ENCODE assay signal across 17 cellular contexts in the genomic region with DNA sequence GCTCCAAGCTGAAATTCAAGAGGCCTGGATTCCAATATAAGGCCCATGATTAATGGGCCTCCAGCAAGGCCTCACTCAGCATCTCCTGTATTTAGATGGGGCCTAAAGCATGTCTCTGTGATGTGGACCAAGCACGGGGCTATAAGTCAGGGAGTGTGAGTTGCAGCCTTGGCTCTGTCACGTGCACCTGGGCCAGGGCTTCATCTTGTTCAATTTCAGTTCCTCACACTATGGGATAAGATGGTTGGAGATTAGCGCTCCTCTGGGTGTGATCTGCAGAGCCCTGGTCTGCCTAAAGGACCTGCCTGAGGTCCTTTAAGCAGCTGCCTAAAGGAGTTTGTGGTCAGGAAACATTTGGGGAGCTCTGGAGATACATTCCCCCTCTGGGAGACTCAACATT. TPM values are rescaled to one million over a fixed set of nuclear protein-coding genes. Genes with fewer than 3 reads are reported as not detected.
DNase-seq lines count a peak whose midpoint lies in the region; ATAC-seq, FAIRE-seq and TF ChIP-seq lines count a peak whose summit lies in the region.
"Had no signal": no experiment of that assay in that cellular context is flagged by ENCODE, and none has a peak within 500 bp of the region (broad histone marks: within the 10 kb centered on the region; RNA-seq: fewer than 3 reads in every experiment).

No MANE protein-coding gene starts in this region.

- ATAC-seq in memory B cell (ENCODE audit: low read depth) = peak; percentile 34
- ATAC-seq: A549 had no signal

- peaks cover 2% of the 10 kb centered on the region for H3K27me3 Mint-ChIP-seq in memory B cell

- H3K4me3 ChIP-seq in breast epithelium = no peak overlapping the region
- H3K4me3 ChIP-seq: A549, SJSA1 had no signal

- no peak for TF ChIP-seq CTCF in RWPE1 (conservative IDR thresholded peaks at IDR 0.05; ENCODE audit: low read depth)
- TF ChIP-seq CTCF in breast epithelium (IDR thresholded peaks at IDR 0.05) = no peak

- H3K4me1 ChIP-seq in breast epithelium = no peaks in the 10 kb centered on the region
- H3K4me1 ChIP-seq: A549 had no signal

- H3K9me3 Mint-ChIP-seq in memory B cell = no peaks in the 10 kb centered on the region
- H3K9me3 Mint-ChIP-seq: CD14-positive monocyte had no signal

- H3K27ac ChIP-seq in RWPE1 (peak overlapping the region; percentile 32), breast epithelium (no peak overlapping the region)
- H3K27ac ChIP-seq: A549, KMS-11, SJSA1 had no signal

- H3K27me3 ChIP-seq in breast epithelium = no peaks in the 10 kb centered on the region
- H3K27me3 ChIP-seq: SJSA1 had no signal

- POLR2A ChIA-PET in RWPE1 (lab: Yijun Ruan, JAX; ENCODE audit: low non-redundant PET) = no interaction called here

- peaks cover 3% of the 10 kb centered on the region for H3K36me3 Mint-ChIP-seq in memory B cell

- no peaks in the 10 kb centered on the region for H3K9me3 ChIP-seq in breast epithelium
- H3K9me3 ChIP-seq: A549, SJSA1 had no signal

- no peak for FAIRE-seq in GM12891 (lab: Jason Lieb, UNC)
- FAIRE-seq: A549, H1, HepG2 had no signal

- intact Hi-C loops in breast epithelium (cut with DNase I; ENCODE audit: low total_unique reads) = no loop called here

- CTCF ChIA-PET in RWPE1 (lab: Yijun Ruan, JAX) = interaction anchor here (0.8 to 4.0 kb wide), 7 partner anchors 10 to 139 kb away, joined by 3 to 27 read pairs (median 8); no protein-coding TSS in a partner anchor

- DNase-seq in GM12891 (ENCODE audit: insufficient read length, low spot score) (no peak), NOMO-1 (lab: John Stamatoyannopoulos, UW; ENCODE audit: unreplicated experiment in 2 of 2) (peak; percentile 71 to 91), RWPE1 (ENCODE audit: low spot score) (no peak), memory B cell (ENCODE audit: low spot score in 2 of 2) (no peak), islet precursor cell (no peak), occipital lobe (lab: John Stamatoyannopoulos, UW) (no peak), breast epithelium (ENCODE audit: low spot score in 2 of 2) (no peak)
- DNase-seq: COR-L47; NCI-H187; NCI-H69; NK-92 treated with Interleukin-12 subunit alpha and Interleukin-12 subunit beta, amount 100 ng/mL, for 24 hours had no signal

- H3K4me1 Mint-ChIP-seq in memory B cell = peaks cover 7% of the 10 kb centered on the region

- no peak overlapping the region for H3K4me3 Mint-ChIP-seq in memory B cell

- H3K36me3 ChIP-seq in breast epithelium = no peaks in the 10 kb centered on the region
- H3K36me3 ChIP-seq: SJSA1 had no signal

- H3K27ac Mint-ChIP-seq in memory B cell = no peak overlapping the region
- H3K27ac Mint-ChIP-seq: CD14-positive monocyte had no signal

- no peak for TF ChIP-seq POLR2A in GM12891 (IDR thresholded peaks at IDR 0.05; ENCODE audit: low read depth, low read length)
- no peak for TF ChIP-seq POLR2A in breast epithelium (IDR thresholded peaks at IDR 0.05)

TF ChIP-seq in GM12891, 5 proteins besides CTCF, POLR2A, EP300 and RAD21:
- TF ChIP-seq SPI1 (IDR thresholded peaks at IDR 0.05; ENCODE audit: low read depth, low read length) (peak; percentile 61), POLR2AphosphoS5 (IDR thresholded peaks at IDR 0.05; ENCODE audit: low read depth, low read length) (no peak)

RNA-seq across cellular contexts. Expression of gene KLHL36, which starts 25.2 kb away (rescaled TPM):
- 18.6 TPM for polyA plus RNA-seq in GM12891 (2012; ENCODE audit: low read depth, missing spikeins)
- 75.2 TPM for total RNA-seq in occipital lobe
- 10 to 100 TPM; 51.5 to 61.4 (median 59.4) TPM for total RNA-seq in breast epithelium

RNA-seq across cellular contexts. Expression of gene USP10, which starts 26.2 kb away (rescaled TPM):
- 69.0 TPM for polyA plus RNA-seq in GM12891 (2012; ENCODE audit: low read depth, missing spikeins)
- total RNA-seq in occipital lobe (46.5 TPM), breast epithelium (10 to 100 TPM; 30.4 to 70.8 (median 51.5) TPM)

RNA-seq across cellular contexts. Expression of gene COTL1, which starts 55.7 kb away (rescaled TPM):
- 283 TPM for polyA plus RNA-seq in GM12891 (2012; ENCODE audit: low read depth, missing spikeins)
- total RNA-seq in occipital lobe (89.7 TPM), breast epithelium (10 to 100 TPM; 22.0 to 49.2 (median 44.6) TPM)

Comparison
In these comparisons a context has a peak if more than half of its experiments do, and no peak if none do; other contexts are left out.
1. DNase-seq: peak in NOMO-1 (2 of 2); none in GM12891 (single experiment), RWPE1 (single experiment), memory B cell (0 of 2), islet precursor cell (single experiment), occipital lobe (single experiment) and breast epithelium (0 of 2).